Comparison of ENCODE assay signal across 1 cellular context in the genomic region with DNA sequence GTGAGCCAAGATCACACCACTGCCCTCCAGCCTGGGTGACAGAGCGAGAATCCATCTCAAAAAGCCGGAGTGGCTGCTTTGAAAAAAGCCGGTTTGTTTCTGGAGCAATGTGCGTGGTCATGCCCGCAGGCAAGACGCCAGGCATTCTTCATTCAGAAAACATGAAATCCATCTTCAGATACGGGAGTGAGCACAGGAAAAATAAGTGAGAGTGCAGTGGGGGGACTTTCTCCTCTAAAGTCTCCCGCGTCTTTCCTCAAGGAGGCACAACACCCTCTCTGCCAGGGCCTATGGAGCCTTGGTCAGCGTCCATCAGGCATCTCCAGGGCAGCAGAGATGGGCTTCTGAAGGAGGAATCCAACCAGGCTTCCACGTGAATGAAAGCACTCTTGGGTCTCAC.
TF ChIP-seq lines count a peak whose summit lies in the region.

No MANE protein-coding gene starts in this region.

TF ChIP-seq in WTC11, 78 proteins besides CTCF, POLR2A, EP300 and RAD21 (continued from another document):
- TF ChIP-seq, protein P1, sequence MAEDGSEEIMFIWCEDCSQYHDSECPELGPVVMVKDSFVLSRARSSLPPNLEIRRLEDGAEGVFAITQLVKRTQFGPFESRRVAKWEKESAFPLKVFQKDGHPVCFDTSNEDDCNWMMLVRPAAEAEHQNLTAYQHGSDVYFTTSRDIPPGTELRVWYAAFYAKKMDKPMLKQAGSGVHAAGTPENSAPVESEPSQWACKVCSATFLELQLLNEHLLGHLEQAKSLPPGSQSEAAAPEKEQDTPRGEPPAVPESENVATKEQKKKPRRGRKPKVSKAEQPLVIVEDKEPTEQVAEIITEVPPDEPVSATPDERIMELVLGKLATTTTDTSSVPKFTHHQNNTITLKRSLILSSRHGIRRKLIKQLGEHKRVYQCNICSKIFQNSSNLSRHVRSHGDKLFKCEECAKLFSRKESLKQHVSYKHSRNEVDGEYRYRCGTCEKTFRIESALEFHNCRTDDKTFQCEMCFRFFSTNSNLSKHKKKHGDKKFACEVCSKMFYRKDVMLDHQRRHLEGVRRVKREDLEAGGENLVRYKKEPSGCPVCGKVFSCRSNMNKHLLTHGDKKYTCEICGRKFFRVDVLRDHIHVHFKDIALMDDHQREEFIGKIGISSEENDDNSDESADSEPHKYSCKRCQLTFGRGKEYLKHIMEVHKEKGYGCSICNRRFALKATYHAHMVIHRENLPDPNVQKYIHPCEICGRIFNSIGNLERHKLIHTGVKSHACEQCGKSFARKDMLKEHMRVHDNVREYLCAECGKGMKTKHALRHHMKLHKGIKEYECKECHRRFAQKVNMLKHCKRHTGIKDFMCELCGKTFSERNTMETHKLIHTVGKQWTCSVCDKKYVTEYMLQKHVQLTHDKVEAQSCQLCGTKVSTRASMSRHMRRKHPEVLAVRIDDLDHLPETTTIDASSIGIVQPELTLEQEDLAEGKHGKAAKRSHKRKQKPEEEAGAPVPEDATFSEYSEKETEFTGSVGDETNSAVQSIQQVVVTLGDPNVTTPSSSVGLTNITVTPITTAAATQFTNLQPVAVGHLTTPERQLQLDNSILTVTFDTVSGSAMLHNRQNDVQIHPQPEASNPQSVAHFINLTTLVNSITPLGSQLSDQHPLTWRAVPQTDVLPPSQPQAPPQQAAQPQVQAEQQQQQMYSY (CRISPR knock-in tag; IDR thresholded peaks at IDR 0.05), result no peak
- TF ChIP-seq, protein P2, sequence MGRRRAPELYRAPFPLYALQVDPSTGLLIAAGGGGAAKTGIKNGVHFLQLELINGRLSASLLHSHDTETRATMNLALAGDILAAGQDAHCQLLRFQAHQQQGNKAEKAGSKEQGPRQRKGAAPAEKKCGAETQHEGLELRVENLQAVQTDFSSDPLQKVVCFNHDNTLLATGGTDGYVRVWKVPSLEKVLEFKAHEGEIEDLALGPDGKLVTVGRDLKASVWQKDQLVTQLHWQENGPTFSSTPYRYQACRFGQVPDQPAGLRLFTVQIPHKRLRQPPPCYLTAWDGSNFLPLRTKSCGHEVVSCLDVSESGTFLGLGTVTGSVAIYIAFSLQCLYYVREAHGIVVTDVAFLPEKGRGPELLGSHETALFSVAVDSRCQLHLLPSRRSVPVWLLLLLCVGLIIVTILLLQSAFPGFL (CRISPR knock-in tag; IDR thresholded peaks at IDR 0.05; ENCODE audit: borderline replicate concordance), result no peak
- TF ChIP-seq IRF2 (CRISPR knock-in tag; IDR thresholded peaks at IDR 0.05; ENCODE audit: borderline replicate concordance, low read depth), result no peak
- TF ChIP-seq FOXK1 (CRISPR knock-in tag; IDR thresholded peaks at IDR 0.05), result no peak
- TF ChIP-seq NR2C2 (CRISPR knock-in tag; IDR thresholded peaks at IDR 0.05), result no peak
- TF ChIP-seq TEAD1 (CRISPR knock-in tag; IDR thresholded peaks at IDR 0.05), result no peak
- TF ChIP-seq, protein P3, sequence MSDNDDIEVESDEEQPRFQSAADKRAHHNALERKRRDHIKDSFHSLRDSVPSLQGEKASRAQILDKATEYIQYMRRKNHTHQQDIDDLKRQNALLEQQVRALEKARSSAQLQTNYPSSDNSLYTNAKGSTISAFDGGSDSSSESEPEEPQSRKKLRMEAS (CRISPR knock-in tag; IDR thresholded peaks at IDR 0.05), result no peak
TF ChIP-seq in WTC11: peak in this region for 0.
